Comparison of ENCODE assay signal across 9 cellular contexts in genomic region chr1:42420911-42421585, GRCh38. TPM values are rescaled to one million over a fixed set of nuclear protein-coding genes. Genes with fewer than 3 reads are reported as not detected.
DNase-seq lines count a peak whose midpoint lies in the region; ATAC-seq and TF ChIP-seq lines count a peak whose summit lies in the region.
"Had no signal": no experiment of that assay in that cellular context is flagged by ENCODE, and none has a peak within 500 bp of the region (broad histone marks: within the 10 kb centered on the region; RNA-seq: fewer than 3 reads in every experiment).

No MANE protein-coding gene starts in this region.

- CTCF ChIA-PET in A673 (lab: Charles Lee), result interaction anchor here (0.6 kb wide), 1 partner anchor 74 kb away, joined by 11 read pairs; no protein-coding TSS in a partner anchor

- peaks cover 5% of the 10 kb centered on the region in 2 donors for H3K4me1 Mint-ChIP-seq in natural killer cell

- POLR2A ChIA-PET in A673 (lab: Charles Lee; ENCODE audit: low non-redundant PET), result no interaction called here

- H3K9me3 ChIP-seq in A673 (ENCODE audit: low read depth, low read length, poor library complexity, severe bottlenecking), result no peaks in the 10 kb centered on the region

- no peak overlapping the region for H3K27ac ChIP-seq in A673 (ENCODE audit: low read depth, low read length, poor library complexity, severe bottlenecking)
- H3K27ac ChIP-seq in angular gyrus (ENCODE audit: low read depth, low read length), result peak overlapping the region; percentile 11

- H3K36me3 Mint-ChIP-seq in natural killer cell, result no peaks in the 10 kb centered on the region

- intact Hi-C loops in A673 (cut with micrococcal nuclease; ENCODE audit: unreplicated experiment), result no loop called here
- intact Hi-C loops in natural killer cell (cut with micrococcal nuclease), result no loop called here

- peaks cover 10% of the 10 kb centered on the region for H3K4me1 ChIP-seq in A673 (ENCODE audit: insufficient read depth, low read length, poor library complexity, severe bottlenecking)

- no peak for ATAC-seq in GM18907 (IDR thresholded peaks at IDR 0.05; ENCODE audit: unreplicated experiment)
- no peak for ATAC-seq in natural killer cell

- peaks cover 10 to 32% of the 10 kb centered on the region in 2 donors for H3K27me3 Mint-ChIP-seq in natural killer cell (ENCODE audit: low read depth in 2 of 2)

- no peaks in the 10 kb centered on the region for H3K9me3 Mint-ChIP-seq in natural killer cell

- H3K4me3 ChIP-seq in A673 (ENCODE audit: low read depth, low read length, poor library complexity, severe bottlenecking) (no peak overlapping the region), kidney epithelial cell (ENCODE audit: low read depth, low read length) (no peak overlapping the region)

- H3K4me3 Mint-ChIP-seq in natural killer cell, result no peak overlapping the region

- DNase-seq in A673 (ENCODE audit: low spot score) (peak; percentile 83), NCI-H128 (lab: John Stamatoyannopoulos, UW; ENCODE audit: unreplicated experiment) (peak; percentile 94), kidney epithelial cell (ENCODE audit: low read depth) (peak; percentile 81), HPDE6-E6E7 (ENCODE audit: extremely low spot score) (no peak), natural killer cell (no peak), SW480 (ENCODE audit: low spot score) (no peak)
- DNase-seq: NCI-H1930 had no signal

- no peaks in the 10 kb centered on the region for H3K27me3 ChIP-seq in A673 (replicated peaks; ENCODE audit: insufficient read depth, low read depth, low read length, poor library complexity)
- H3K27me3 ChIP-seq in kidney epithelial cell (ENCODE audit: control insufficient read depth, insufficient read depth, low read length), result peaks cover 2% of the 10 kb centered on the region

- BruUV-seq in A673 (replicated peaks; lab: Mats Ljungman, UMichigan), result no TSS peak

- H3K27ac Mint-ChIP-seq in natural killer cell, result no peak overlapping the region

- H3K36me3 ChIP-seq in A673 (ENCODE audit: insufficient read depth, low read length, poor library complexity, severe bottlenecking) (no peaks in the 10 kb centered on the region), kidney epithelial cell (ENCODE audit: control insufficient read depth, insufficient read depth, low read length) (no peaks in the 10 kb centered on the region)

- TF ChIP-seq CTCF in A673 (conservative IDR thresholded peaks at IDR 0.05; ENCODE audit: low read depth, low read length) (no peak), kidney epithelial cell (IDR thresholded peaks at IDR 0.05; ENCODE audit: insufficient read depth, low read length, poor library complexity, severe bottlenecking) (no peak), natural killer cell (IDR thresholded peaks at IDR 0.05) (no peak)

RNA-seq across cellular contexts. Expression of gene ZMYND12, which starts 34.8 kb away (rescaled TPM):
- total RNA-seq in A673 (2021) (0.17 and 0.28 TPM in 2 replicates), kidney epithelial cell (0.46 and 0.48 TPM in 2 replicates), natural killer cell (1 to 10 TPM in 1 of 3 donors, under 1 TPM in 2; 0.47 to 1.1 (median 0.97) TPM)

RNA-seq across cellular contexts. Expression of gene PPCS, which starts 35.3 kb away (rescaled TPM):
- 34.4 and 35.7 TPM in 2 replicates for total RNA-seq in A673 (2021)
- total RNA-seq in kidney epithelial cell, result 45.1 and 52.3 TPM in 2 replicates
- total RNA-seq in natural killer cell, result 10 to 100 TPM; 44.2 to 54.5 (median 50.2) TPM

RNA-seq across cellular contexts. Expression of gene RIMKLA, which starts 40.5 kb away (rescaled TPM):
- total RNA-seq in A673 (2021) (0.04 and 0.24 TPM in 2 replicates), kidney epithelial cell (0.14 and 0.29 TPM in 2 replicates), natural killer cell (under 1 TPM; 0.13 to 0.45 (median 0.39) TPM)

RNA-seq across cellular contexts. Expression of gene CCDC30, which starts 42.0 kb away (rescaled TPM):
- total RNA-seq in A673 (2021) (4.8 and 7.7 TPM in 2 replicates), kidney epithelial cell (1.8 and 3.1 TPM in 2 replicates), natural killer cell (1 to 10 TPM; 4.5 to 6.1 (median 5.0) TPM)

Comparison
In these comparisons a context has a peak if more than half of its experiments do, and no peak if none do; other contexts are left out.
1. DNase-seq: peak in A673 (single experiment), NCI-H128 (single experiment) and kidney epithelial cell (single experiment); none in HPDE6-E6E7 (single experiment), natural killer cell (single experiment) and SW480 (single experiment).